Comparison of ENCODE assay signal across 25 cellular contexts in the genomic region with DNA sequence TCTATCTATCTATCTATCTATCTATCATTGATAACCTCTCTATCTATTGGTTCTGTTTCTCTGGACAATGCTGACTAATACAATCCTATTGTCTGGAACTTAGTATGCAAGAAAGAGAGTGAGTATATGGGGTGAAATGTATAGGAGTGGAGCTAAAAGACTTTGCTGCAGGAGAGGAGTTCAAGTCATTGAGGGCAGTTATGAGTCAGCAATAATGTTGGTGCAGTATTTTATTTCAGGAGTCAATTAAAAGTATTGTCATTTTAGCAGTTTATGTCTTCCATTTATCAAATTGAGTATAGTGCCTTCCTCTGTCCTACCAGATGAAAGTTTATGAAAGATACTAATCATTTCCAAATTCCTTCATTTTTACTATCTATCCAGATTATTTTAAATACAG. TPM values are rescaled to one million over a fixed set of nuclear protein-coding genes. Genes with fewer than 3 reads are reported as not detected.
A peak's percentile ranks its signal among the peaks of the same experiment; 100 is the strongest.
DNase-seq lines count a peak whose midpoint lies in the region; FAIRE-seq and TF ChIP-seq lines count a peak whose summit lies in the region.
"Had no signal": no experiment of that assay in that cellular context is flagged by ENCODE, and none has a peak within 500 bp of the region (broad histone marks: within the 10 kb centered on the region; RNA-seq: fewer than 3 reads in every experiment).

No MANE protein-coding gene starts in this region.

- no peaks in the 10 kb centered on the region for H3K36me3 ChIP-seq in bronchial epithelial cell (ENCODE audit: control insufficient read depth, insufficient read depth, low read length)
- no peaks in the 10 kb centered on the region for H3K36me3 ChIP-seq in neutrophil
- H3K36me3 ChIP-seq: BE2C, MG63 had no signal

- no peaks in the 10 kb centered on the region for H3K9me3 ChIP-seq in neutrophil
- H3K9me3 ChIP-seq: BE2C, MG63 had no signal

- H3K4me1 ChIP-seq in neutrophil (ENCODE audit: control insufficient read depth in 1 of 2, insufficient read depth in 1 of 2, low read depth in 1 of 2, low read length in 1 of 2): peaks cover 67 to 72% of the 10 kb centered on the region in 2 experiments
- H3K4me1 ChIP-seq: BE2C had no signal

- peak; percentile 15 for DNase-seq in EL
- peak; percentile 11 for DNase-seq in HT1080 (ENCODE audit: low read depth)
- DNase-seq in bronchial epithelial cell (ENCODE audit: low read depth): peak; percentile 41
- DNase-seq in AG08396 (ENCODE audit: low spot score): no peak
- DNase-seq in RPMI8226: no peak
- DNase-seq in kidney tubule cell (ENCODE audit: low spot score): no peak
- DNase-seq: BE2C; CD4-positive, CD25-positive, alpha-beta regulatory T cell; DMS153; DND-41; GM23248; H7; KBM-7; MG63; NCI-H2029; NCI-H446; NCI-H526; NCI-H82; NK-92 treated with Interleukin-12 subunit alpha and Interleukin-12 subunit beta, amount 100 ng/mL, for 24 hours; PC-3; SHP77 had no signal

- TF ChIP-seq CTCF in bronchial epithelial cell (IDR thresholded peaks at IDR 0.05; ENCODE audit: insufficient read depth, low read length, severe bottlenecking) (no peak), neutrophil (IDR thresholded peaks at IDR 0.05) (no peak)

- H3K4me3 ChIP-seq in bronchial epithelial cell (ENCODE audit: low read depth, low read length) (no peak overlapping the region), neutrophil (ENCODE audit: low read depth in 1 of 2, low read length in 1 of 2) (no peak overlapping the region)
- H3K4me3 ChIP-seq: GM23248, MG63 had no signal

- no peaks in the 10 kb centered on the region for H3K27me3 ChIP-seq in bronchial epithelial cell (ENCODE audit: control insufficient read depth, insufficient read depth, low read length)
- no peaks in the 10 kb centered on the region for H3K27me3 ChIP-seq in neutrophil
- H3K27me3 ChIP-seq: BE2C, MG63 had no signal

- no peak for FAIRE-seq in bronchial epithelial cell (lab: Jason Lieb, UNC)
- FAIRE-seq: GM18507 had no signal

- peak overlapping the region; percentile 94 for H3K27ac ChIP-seq in neutrophil
- H3K27ac ChIP-seq: GM23248, HL-60 had no signal

RNA-seq across cellular contexts. Expression of a gene that starts 55.8 kb away (rescaled TPM):
- total RNA-seq in HT1080 (2014; rRNA removed; shearing (Covaris generic)): 3.5 and 5.6 TPM in 2 replicates
- polyA plus RNA-seq in HT1080 (2015; cell fraction: cytosol; rRNA removed): 12.4 and 14.0 TPM in 2 replicates
- polyA plus RNA-seq in HT1080 (2015; cell fraction: nucleus; rRNA removed): 4.1 and 5.4 TPM in 2 replicates
- 5.8 and 8.1 TPM in 2 replicates for total RNA-seq in bronchial epithelial cell
- total RNA-seq: H7, SK-MEL-5 had no signal

Comparison
In these comparisons a context has a peak if more than half of its experiments do, and no peak if none do; other contexts are left out.
1. DNase-seq: peak in EL (single experiment), HT1080 (single experiment) and bronchial epithelial cell (single experiment); none in AG08396 (single experiment), RPMI8226 (single experiment) and kidney tubule cell (single experiment).